Comparison of ENCODE assay signal across 8 cellular contexts in genomic region chr20:33859157-33859695, GRCh38. TPM values are rescaled to one million over a fixed set of nuclear protein-coding genes. Genes with fewer than 3 reads are reported as not detected.
DNase-seq lines count a peak whose midpoint lies in the region; ATAC-seq lines count a peak whose summit lies in the region.

No MANE protein-coding gene starts in this region.

- H3K4me2 ChIP-seq in GM23248 (ENCODE audit: unreplicated experiment), result no peak overlapping the region

- no peaks in the 10 kb centered on the region for H3K4me1 ChIP-seq in GM23248 (ENCODE audit: insufficient read depth)

- H3K9me3 ChIP-seq in GM23248 (ENCODE audit: low read depth), result no peaks in the 10 kb centered on the region

- H3K27ac Mint-ChIP-seq in activated CD4-positive, alpha-beta memory T cell treated with anti-CD3 and anti-CD28 coated beads, Interleukin-2, amount 10 ng/mL, durations not matched to agents 7 days and 5 days, result peak overlapping the region; percentile 88
- peak overlapping the region; percentile 89 for H3K27ac Mint-ChIP-seq in memory B cell

- no peak overlapping the region for H3K4me3 ChIP-seq in GM23248

- H2AFZ ChIP-seq in GM23248, result no peak overlapping the region

- in situ Hi-C loops in Caki2 (cut with HindIII; ENCODE audit: low pct_unique_long_range_greater_than_20kb, low sequenced_read_pairs) (no loop called here), GM23248 (cut with MboI) (no loop called here)

- H3K9ac ChIP-seq in GM23248, result no peak overlapping the region

- CTCF ChIA-PET in activated CD4-positive, alpha-beta memory T cell treated with anti-CD3 and anti-CD28 coated beads, Interleukin-2, amount 10 ng/mL, durations not matched to agents 7 days and 5 days (lab: Charles Lee), result interaction anchor here (1.0 to 1.5 kb wide), 6 partner anchors 14 to 134 kb away, joined by 3 to 6 read pairs (median 5); partner anchors contain the start of gene CHMP4B

- no peaks in the 10 kb centered on the region for H3K27me3 ChIP-seq in GM23248 (replicated peaks; ENCODE audit: insufficient read depth)

- DNase-seq in Caki2 (ENCODE audit: low read depth) (peak; percentile 47), memory B cell (ENCODE audit: low spot score in 2 of 2) (peak in 1 of 2 donors; percentile 14), NCI-H226 (no peak), foreskin melanocyte (no peak), NCI-H82 (lab: John Stamatoyannopoulos, UW) (no peak), GM23248 (no peak)
- DNase-seq in activated CD4-positive, alpha-beta memory T cell treated with anti-CD3 and anti-CD28 coated beads, Interleukin-2, amount 10 ng/mL, durations not matched to agents 7 days and 5 days, result peak; percentile 79

- H3K36me3 ChIP-seq in GM23248 (ENCODE audit: low read depth), result no peaks in the 10 kb centered on the region; the same call in 1 of the 2 replicates

- H3K27ac ChIP-seq in GM23248, result no peak overlapping the region

- peak overlapping the region; percentile 28 for H3K4me3 Mint-ChIP-seq in activated CD4-positive, alpha-beta memory T cell treated with anti-CD3 and anti-CD28 coated beads, Interleukin-2, amount 10 ng/mL, durations not matched to agents 7 days and 5 days
- H3K4me3 Mint-ChIP-seq in memory B cell, result peak overlapping the region; percentile 67

- peak; percentile 65 for ATAC-seq in HG02759 (IDR thresholded peaks at IDR 0.05; ENCODE audit: unreplicated experiment)
- peak; percentile 76 for ATAC-seq in memory B cell (ENCODE audit: low read depth)

- H3K9me3 Mint-ChIP-seq in activated CD4-positive, alpha-beta memory T cell treated with anti-CD3 and anti-CD28 coated beads, Interleukin-2, amount 10 ng/mL, durations not matched to agents 7 days and 5 days, result no peaks in the 10 kb centered on the region
- H3K9me3 Mint-ChIP-seq in memory B cell, result no peaks in the 10 kb centered on the region

- POLR2A ChIA-PET in activated CD4-positive, alpha-beta memory T cell treated with anti-CD3 and anti-CD28 coated beads, Interleukin-2, amount 10 ng/mL, durations not matched to agents 7 days and 5 days (lab: Charles Lee), result interaction anchor here (1.0 to 2.2 kb wide), 11 partner anchors 10 to 253 kb away, joined by 3 to 15 read pairs (median 6); partner anchors contain the start of genes CHMP4B, EIF2S2, PXMP4 and RALY

- H3K36me3 Mint-ChIP-seq in activated CD4-positive, alpha-beta memory T cell treated with anti-CD3 and anti-CD28 coated beads, Interleukin-2, amount 10 ng/mL, durations not matched to agents 7 days and 5 days (ENCODE audit: low read depth), result peaks cover 43% of the 10 kb centered on the region
- peaks cover 9% of the 10 kb centered on the region for H3K36me3 Mint-ChIP-seq in memory B cell

- no peaks in the 10 kb centered on the region for H3K9me2 ChIP-seq in GM23248 (ENCODE audit: insufficient read depth)

- no peaks in the 10 kb centered on the region for H3K27me3 Mint-ChIP-seq in activated CD4-positive, alpha-beta memory T cell treated with anti-CD3 and anti-CD28 coated beads, Interleukin-2, amount 10 ng/mL, durations not matched to agents 7 days and 5 days
- H3K27me3 Mint-ChIP-seq in memory B cell, result no peaks in the 10 kb centered on the region

- WGBS in GM23248 (ENCODE audit: low coverage in 1 of 2, low lambda C conversion rate in 2 of 2, missing lambda C conversion rate in 2 of 2), 2 experiments, result 69 to 80% methylated on average over 12 of the region's 12 CpGs

- H3K79me2 ChIP-seq in GM23248 (ENCODE audit: insufficient read depth), result no peaks in the 10 kb centered on the region

- H4K20me1 ChIP-seq in GM23248 (ENCODE audit: insufficient read depth), result no peaks in the 10 kb centered on the region

- no peaks in the 10 kb centered on the region for H3F3A ChIP-seq in GM23248 (ENCODE audit: insufficient read depth)

- peaks cover 47% of the 10 kb centered on the region for H3K4me1 Mint-ChIP-seq in activated CD4-positive, alpha-beta memory T cell treated with anti-CD3 and anti-CD28 coated beads, Interleukin-2, amount 10 ng/mL, durations not matched to agents 7 days and 5 days
- H3K4me1 Mint-ChIP-seq in memory B cell, result peaks cover 28% of the 10 kb centered on the region

RNA-seq across cellular contexts. Expression of gene CHMP4B, which starts 48.1 kb away (rescaled TPM):
- 151 and 167 TPM in 2 replicates for total RNA-seq in Caki2 (2014; rRNA removed; shearing (Covaris generic); ENCODE audit: low replicate concordance)
- 10 to 100 TPM; 86.7 to 86.9 TPM for total RNA-seq in activated CD4-positive, alpha-beta memory T cell treated with anti-CD3 and anti-CD28 coated beads, Interleukin-2, amount 10 ng/mL, durations not matched to agents 7 days and 5 days
- total RNA-seq in GM23248 (2014; rRNA removed; shearing (Covaris generic)), result 35.3 and 48.2 TPM in 2 replicates
- polyA plus RNA-seq in GM23248 (2016; fragmentation: Nextera tagmentation; extraction: Ambion mirVana), result 4.7 and 5.5 TPM in 2 replicates

Comparison
In these comparisons a context has a peak if more than half of its experiments do, and no peak if none do; other contexts are left out.
1. DNase-seq: peak in Caki2 (single experiment) and activated CD4-positive, alpha-beta memory T cell treated with anti-CD3 and anti-CD28 coated beads, Interleukin-2, amount 10 ng/mL, durations not matched to agents 7 days and 5 days (single experiment); none in NCI-H226 (single experiment), foreskin melanocyte (single experiment), NCI-H82 (single experiment) and GM23248 (single experiment).